In the genomic region with DNA sequence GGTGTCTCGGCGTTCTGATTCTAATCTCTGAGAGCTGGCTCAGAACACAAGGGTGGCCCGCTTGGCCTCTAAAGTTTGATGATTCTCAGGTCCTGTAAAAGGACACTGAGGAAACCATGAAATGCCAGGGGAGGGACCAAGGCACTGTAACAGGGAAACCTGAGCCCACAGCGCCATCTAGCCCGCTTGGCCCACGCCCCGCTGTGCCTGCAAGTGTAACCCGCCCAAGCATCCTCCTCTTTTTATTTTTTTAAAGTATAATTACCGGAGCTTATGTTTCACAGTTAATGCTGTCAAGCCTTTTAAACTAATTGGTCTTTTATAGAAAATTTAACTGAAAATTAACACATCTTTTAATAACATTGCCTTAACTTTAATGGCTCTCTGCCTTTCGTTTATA, we compare ENCODE assay signal across 10 cellular contexts.
DNase-seq lines count a peak whose midpoint lies in the region; ATAC-seq and TF ChIP-seq lines count a peak whose summit lies in the region.
"Had no signal": no experiment of that assay in that cellular context is flagged by ENCODE, and none has a peak within 500 bp of the region (broad histone marks: within the 10 kb centered on the region; RNA-seq: fewer than 3 reads in every experiment).

No MANE protein-coding gene starts in this region.

- H4K20me1 ChIP-seq in PC-9 (ENCODE audit: insufficient read depth) = no peaks in the 10 kb centered on the region

- H3K27ac ChIP-seq in PC-9 = no peak overlapping the region
- H3K27ac ChIP-seq in right atrium auricular region = no peak overlapping the region

- peaks cover 2% of the 10 kb centered on the region; the same call in 1 of the 2 replicates for H3K9me2 ChIP-seq in PC-9 (ENCODE audit: insufficient read depth)

- H3K27me3 ChIP-seq in PC-9 (ENCODE audit: insufficient read depth, low read depth) (no peaks in the 10 kb centered on the region; the same call in 1 of the 2 replicates), right atrium auricular region (no peaks in the 10 kb centered on the region)

- intact Hi-C loops in PC-9 (cut with micrococcal nuclease; ENCODE audit: unreplicated experiment) = no loop called here

- H3K79me2 ChIP-seq in PC-9 (ENCODE audit: low read depth) = no peaks in the 10 kb centered on the region

- CTCF ChIA-PET in PC-9 (lab: Charles Lee) = no interaction called here

- no peaks in the 10 kb centered on the region for H3K4me1 ChIP-seq in PC-9 (replicated peaks; ENCODE audit: insufficient read depth)
- H3K4me1 ChIP-seq in right atrium auricular region = no peaks in the 10 kb centered on the region

- H3K9me3 ChIP-seq in PC-9 (ENCODE audit: insufficient read depth, low read depth) = no peaks in the 10 kb centered on the region
- peaks cover 0 to 4% of the 10 kb centered on the region in 2 donors for H3K9me3 ChIP-seq in right atrium auricular region

- TF ChIP-seq CTCF in PC-9 (conservative IDR thresholded peaks at IDR 0.05) = peak; percentile 39; the same call in 1 of the 2 replicates
- peak in 1 of 2 donors; percentile 69 for TF ChIP-seq CTCF in right atrium auricular region (IDR thresholded peaks at IDR 0.05)

- H3K36me3 ChIP-seq in PC-9 (ENCODE audit: low read depth) (no peaks in the 10 kb centered on the region), right atrium auricular region (no peaks in the 10 kb centered on the region)

- H3K4me2 ChIP-seq in PC-9 = no peak overlapping the region

- H3K4me3 ChIP-seq in PC-9 (no peak overlapping the region), right atrium auricular region (no peak overlapping the region)

- H2AFZ ChIP-seq in PC-9 = no peak overlapping the region

- POLR2A ChIA-PET in PC-9 (lab: Charles Lee; ENCODE audit: unreplicated experiment) = no interaction called here

- ATAC-seq in GM19438 (IDR thresholded peaks at IDR 0.05; ENCODE audit: low read depth, unreplicated experiment) = peak; percentile 62
- no peak for ATAC-seq in HG03108 (IDR thresholded peaks at IDR 0.05; ENCODE audit: unreplicated experiment)
- ATAC-seq in HG02870 (IDR thresholded peaks at IDR 0.05; ENCODE audit: unreplicated experiment) = no peak

- H3F3A ChIP-seq in PC-9 (ENCODE audit: insufficient read depth, low read depth) = no peaks in the 10 kb centered on the region; the same call in 1 of the 2 replicates

- peak; percentile 14 for DNase-seq in A172 (ENCODE audit: low spot score)
- DNase-seq in PC-9 = peak in 1 of 2 experiments; percentile 9
- DNase-seq in right atrium auricular region (ENCODE audit: low spot score) = peak; percentile 63
- DNase-seq in stimulated activated naive CD4-positive, alpha-beta T cell (lab: John Stamatoyannopoulos, UW) = no peak
- no peak for DNase-seq in HPDE6-E6E7 (ENCODE audit: extremely low spot score)
- DNase-seq: activated naive CD4-positive, alpha-beta T cell treated with anti-CD3 and anti-CD28 coated beads, Interleukin-2, amount 50 U/mL, for 16 hours; KG1 had no signal

- no TSS peak for BruUV-seq in PC-9 (replicated peaks; lab: Mats Ljungman, UMichigan)

Comparison
In these comparisons a context has a peak if more than half of its experiments do, and no peak if none do; other contexts are left out.
1. DNase-seq: peak in A172 (single experiment) and right atrium auricular region (single experiment); none in stimulated activated naive CD4-positive, alpha-beta T cell (0 of 6) and HPDE6-E6E7 (single experiment).